ENCODE assay signal across 12 cellular contexts in genomic region chr6:35046862-35047261, GRCh38.
DNase-seq lines count a peak whose midpoint lies in the region; ATAC-seq and TF ChIP-seq lines count a peak whose summit lies in the region.
"Had no signal": no experiment of that assay in that cellular context is flagged by ENCODE, and none has a peak within 500 bp of the region (broad histone marks: within the 10 kb centered on the region; RNA-seq: fewer than 3 reads in every experiment).

No MANE protein-coding gene starts in this region.

- intact Hi-C loops in left ventricle myocardium superior (cut with micrococcal nuclease): no loop called here

- DNase-seq in WTC11 (ENCODE audit: low spot score) (no peak), left ventricle myocardium superior (no peak), mesothelial cell of epicardium (ENCODE audit: low spot score in 2 of 2, unreplicated experiment in 2 of 2) (no peak)
- DNase-seq in CD8-positive, alpha-beta memory T cell: no peak
- DNase-seq: activated CD8-positive, alpha-beta memory T cell treated with anti-CD3 and anti-CD28 coated beads, Interleukin-2, amount 50 U/mL, for 4 hours; DMS53; MG63 had no signal

- no peak overlapping the region for H3K4me3 ChIP-seq in HUES48 (ENCODE audit: low read depth, low read length)
- H3K4me3 ChIP-seq in skin epidermis: no peak overlapping the region
- H3K4me3 ChIP-seq in CD8-positive, alpha-beta memory T cell (ENCODE audit: low read length): no peak overlapping the region
- H3K4me3 ChIP-seq: MG63 had no signal

- H3K9me3 ChIP-seq in HUES48 (ENCODE audit: control insufficient read depth, insufficient read depth, low read length): no peaks in the 10 kb centered on the region
- H3K9me3 ChIP-seq in CD8-positive, alpha-beta memory T cell (ENCODE audit: low read length): no peaks in the 10 kb centered on the region
- H3K9me3 ChIP-seq: MG63 had no signal

- H3K4me3 Mint-ChIP-seq in WTC11 (no peak overlapping the region), mesothelial cell of epicardium (no peak overlapping the region)
- H3K4me3 Mint-ChIP-seq in CD8-positive, alpha-beta memory T cell: no peak overlapping the region
- H3K4me3 Mint-ChIP-seq: dendritic cell treated with granulocyte-macrophage colony-stimulating factor and Interleukin-4, amounts not matched to agents 40 ng/mL and 50 ng/mL, for 4 days had no signal

- TF ChIP-seq CTCF in WTC11 (IDR thresholded peaks at IDR 0.05) (no peak), mesothelial cell of epicardium (IDR thresholded peaks at IDR 0.05; ENCODE audit: unreplicated experiment) (no peak)

- H3K4me1 Mint-ChIP-seq in WTC11 (no peaks in the 10 kb centered on the region), mesothelial cell of epicardium (peaks cover 13% of the 10 kb centered on the region)
- H3K4me1 Mint-ChIP-seq in CD8-positive, alpha-beta memory T cell: peaks cover 9 to 12% (median 10%) of the 10 kb centered on the region in 3 donors

- H3K27me3 Mint-ChIP-seq in WTC11 (ENCODE audit: low read depth) (no peaks in the 10 kb centered on the region), mesothelial cell of epicardium (ENCODE audit: low read depth) (no peaks in the 10 kb centered on the region)
- no peaks in the 10 kb centered on the region for H3K27me3 Mint-ChIP-seq in CD8-positive, alpha-beta memory T cell
- H3K27me3 Mint-ChIP-seq: dendritic cell treated with granulocyte-macrophage colony-stimulating factor and Interleukin-4, amounts not matched to agents 40 ng/mL and 50 ng/mL, for 4 days had no signal

- CTCF ChIA-PET in WTC11 (lab: Charles Lee): interaction anchor here (1.1 to 3.7 kb wide), 3 partner anchors 14 to 93 kb away, joined by 5 to 17 read pairs (median 13); no protein-coding TSS in a partner anchor
- CTCF ChIA-PET in CD8-positive, alpha-beta memory T cell (lab: Charles Lee): no interaction called here

- POLR2A ChIA-PET in WTC11 (lab: Charles Lee): no interaction called here
- POLR2A ChIA-PET in CD8-positive, alpha-beta memory T cell (lab: Charles Lee): no interaction called here

- no peaks in the 10 kb centered on the region for H3K36me3 ChIP-seq in HUES48 (ENCODE audit: control insufficient read depth, insufficient read depth, low read length)
- no peaks in the 10 kb centered on the region for H3K36me3 ChIP-seq in CD8-positive, alpha-beta memory T cell (ENCODE audit: insufficient read depth, low read length)
- H3K36me3 ChIP-seq: MG63 had no signal

- peak overlapping the region; percentile 5 for H3K27ac ChIP-seq in HUES48 (ENCODE audit: low read depth, low read length)
- H3K27ac ChIP-seq in skin epidermis: peak overlapping the region in 19 of 21 experiments; percentile 34 to 89 (median 78)
- no peak overlapping the region for H3K27ac ChIP-seq in CD8-positive, alpha-beta memory T cell (ENCODE audit: low read depth, low read length)

- peaks cover 4% of the 10 kb centered on the region; the same call in 1 of the 2 replicates for H3K36me3 Mint-ChIP-seq in WTC11
- H3K36me3 Mint-ChIP-seq in CD8-positive, alpha-beta memory T cell: peaks cover 0 to 23% (median 3%) of the 10 kb centered on the region in 3 donors
- H3K36me3 Mint-ChIP-seq in mesothelial cell of epicardium: no peaks in the 10 kb centered on the region

- no peaks in the 10 kb centered on the region for H3K27me3 ChIP-seq in HUES48 (ENCODE audit: control insufficient read depth, insufficient read depth, low read length)
- H3K27me3 ChIP-seq in CD8-positive, alpha-beta memory T cell (ENCODE audit: insufficient read depth, low read length, poor library complexity, severe bottlenecking): no peaks in the 10 kb centered on the region
- H3K27me3 ChIP-seq: MG63 had no signal

- ATAC-seq in WTC11 (no peak), left ventricle myocardium superior (peak; percentile 24), GM18511 (IDR thresholded peaks at IDR 0.05; ENCODE audit: unreplicated experiment) (no peak), HG03108 (IDR thresholded peaks at IDR 0.05; ENCODE audit: unreplicated experiment) (no peak)

- H3K27ac Mint-ChIP-seq in WTC11: peak overlapping the region; percentile 19; the same call in 1 of the 2 replicates
- peak overlapping the region in 2 of 8 donors; percentile 1 to 22 for H3K27ac Mint-ChIP-seq in CD8-positive, alpha-beta memory T cell
- H3K27ac Mint-ChIP-seq in mesothelial cell of epicardium: no peak overlapping the region

- H3K4me1 ChIP-seq in HUES48 (ENCODE audit: control insufficient read depth, insufficient read depth, low read length): peaks cover 80% of the 10 kb centered on the region
- H3K4me1 ChIP-seq in CD8-positive, alpha-beta memory T cell (ENCODE audit: insufficient read depth, low read length): peaks cover 12% of the 10 kb centered on the region

- H3K9me3 Mint-ChIP-seq in WTC11 (no peaks in the 10 kb centered on the region), mesothelial cell of epicardium (no peaks in the 10 kb centered on the region)
- no peaks in the 10 kb centered on the region for H3K9me3 Mint-ChIP-seq in CD8-positive, alpha-beta memory T cell
- H3K9me3 Mint-ChIP-seq: dendritic cell treated with granulocyte-macrophage colony-stimulating factor and Interleukin-4, amounts not matched to agents 40 ng/mL and 50 ng/mL, for 4 days had no signal

- no peak overlapping the region for H3K9ac ChIP-seq in HUES48 (ENCODE audit: low read depth, low read length)

TF ChIP-seq in WTC11, 78 proteins besides CTCF, POLR2A, EP300 and RAD21:
- TF ChIP-seq SMAD4 (CRISPR knock-in tag; IDR thresholded peaks at IDR 0.05) (no peak), SOX15 (CRISPR knock-in tag; IDR thresholded peaks at IDR 0.05) (no peak), ETV6 (CRISPR knock-in tag; IDR thresholded peaks at IDR 0.05) (no peak), CREM (CRISPR knock-in tag; IDR thresholded peaks at IDR 0.05) (no peak), RORB (CRISPR knock-in tag; IDR thresholded peaks at IDR 0.05) (no peak), ATF1 (CRISPR knock-in tag; IDR thresholded peaks at IDR 0.05) (no peak), GTF2I (CRISPR knock-in tag; conservative IDR thresholded peaks at IDR 0.05) (no peak), CREB1 (CRISPR knock-in tag; IDR thresholded peaks at IDR 0.05) (no peak), ZNF317 (CRISPR knock-in tag; IDR thresholded peaks at IDR 0.05; ENCODE audit: borderline replicate concordance, low read depth) (no peak), ZNF121 (CRISPR knock-in tag; IDR thresholded peaks at IDR 0.05) (no peak)
- TF ChIP-seq, protein P1, sequence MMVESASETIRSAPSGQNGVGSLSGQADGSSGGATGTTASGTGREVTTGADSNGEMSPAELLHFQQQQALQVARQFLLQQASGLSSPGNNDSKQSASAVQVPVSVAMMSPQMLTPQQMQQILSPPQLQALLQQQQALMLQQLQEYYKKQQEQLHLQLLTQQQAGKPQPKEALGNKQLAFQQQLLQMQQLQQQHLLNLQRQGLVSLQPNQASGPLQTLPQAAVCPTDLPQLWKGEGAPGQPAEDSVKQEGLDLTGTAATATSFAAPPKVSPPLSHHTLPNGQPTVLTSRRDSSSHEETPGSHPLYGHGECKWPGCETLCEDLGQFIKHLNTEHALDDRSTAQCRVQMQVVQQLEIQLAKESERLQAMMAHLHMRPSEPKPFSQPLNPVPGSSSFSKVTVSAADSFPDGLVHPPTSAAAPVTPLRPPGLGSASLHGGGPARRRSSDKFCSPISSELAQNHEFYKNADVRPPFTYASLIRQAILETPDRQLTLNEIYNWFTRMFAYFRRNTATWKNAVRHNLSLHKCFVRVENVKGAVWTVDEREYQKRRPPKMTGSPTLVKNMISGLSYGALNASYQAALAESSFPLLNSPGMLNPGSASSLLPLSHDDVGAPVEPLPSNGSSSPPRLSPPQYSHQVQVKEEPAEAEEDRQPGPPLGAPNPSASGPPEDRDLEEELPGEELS (CRISPR knock-in tag; IDR thresholded peaks at IDR 0.05): no peak
